ENCODE assay signal across 28 cellular contexts in genomic region chr4:142393127-142393526, GRCh38.
"Had no signal": no experiment of that assay in that cellular context is flagged by ENCODE, and none has a peak within 500 bp of the region (broad histone marks: within the 10 kb centered on the region; RNA-seq: fewer than 3 reads in every experiment).

No MANE protein-coding gene starts in this region.

- H3K27ac ChIP-seq: ascending aorta, cardiac muscle cell, coronary artery, dorsolateral prefrontal cortex, gastrocnemius medialis, testis, uterus, VCaP had no signal

- H3K4me3 Mint-ChIP-seq: activated CD4-positive, alpha-beta T cell treated with anti-CD3 and anti-CD28 coated beads, Interleukin-2, amount 10 ng/mL, durations not matched to agents 7 days and 5 days; brain; nephron had no signal

- H3K4me3 ChIP-seq: ascending aorta, cardiac muscle cell, coronary artery, dorsolateral prefrontal cortex, gastrocnemius medialis, mucosa of descending colon, testis, uterus had no signal

- H3K36me3 ChIP-seq: ascending aorta, cardiac muscle cell, gastrocnemius medialis, uterus had no signal

- H3K27me3 ChIP-seq: ascending aorta, cardiac muscle cell, dorsolateral prefrontal cortex, gastrocnemius medialis, testis, uterus had no signal

- H3K4me1 ChIP-seq: ascending aorta, gastrocnemius medialis, testis, uterus had no signal

- H3K27me3 Mint-ChIP-seq: activated CD4-positive, alpha-beta T cell treated with anti-CD3 and anti-CD28 coated beads, Interleukin-2, amount 10 ng/mL, durations not matched to agents 7 days and 5 days; brain had no signal

- ATAC-seq: activated CD4-positive, CD25-positive, alpha-beta regulatory T cell treated with anti-CD3 and anti-CD28 coated beads, Interleukin-2, amount 50 U/mL, for 24 hours; gastrocnemius medialis; left cardiac atrium; left ventricle myocardium superior; mucosa of descending colon; right cardiac atrium had no signal

- DNase-seq: activated CD4-positive, alpha-beta T cell treated with anti-CD3 and anti-CD28 coated beads, Interleukin-2, amount 10 ng/mL, durations not matched to agents 7 days and 5 days; activated CD8-positive, alpha-beta memory T cell treated with anti-CD3 and anti-CD28 coated beads for 24 hours; activated naive CD4-positive, alpha-beta T cell treated with Interleukin-2 at 50 U/mL for 16 hours; dorsolateral prefrontal cortex; effector memory CD4-positive, alpha-beta T cell; erythroblast; gastrocnemius medialis; glutamatergic neuron; islet precursor cell; left cardiac atrium; left ventricle myocardium superior; mucosa of descending colon; posterior cingulate gyrus; right cardiac atrium; stimulated activated CD4-positive, alpha-beta T cell treated with anti-CD3 and anti-CD28 coated beads, Interleukin-15, amount 100 ng/mL, for 24 hours; stimulated activated CD4-positive, alpha-beta T cell treated with anti-CD3 and anti-CD28 coated beads, Interleukin-2, amount 100 ng/mL, for 24 hours; stimulated activated naive CD4-positive, alpha-beta T cell; T-helper 1 cell; testis; trophoblast cell; uterus had no signal

- H3K9me3 ChIP-seq: ascending aorta, gastrocnemius medialis, mucosa of descending colon, testis, uterus had no signal

- H3K27ac Mint-ChIP-seq: brain, nephron had no signal
